Comparison of ENCODE assay signal across 11 cellular contexts in the genomic region with DNA sequence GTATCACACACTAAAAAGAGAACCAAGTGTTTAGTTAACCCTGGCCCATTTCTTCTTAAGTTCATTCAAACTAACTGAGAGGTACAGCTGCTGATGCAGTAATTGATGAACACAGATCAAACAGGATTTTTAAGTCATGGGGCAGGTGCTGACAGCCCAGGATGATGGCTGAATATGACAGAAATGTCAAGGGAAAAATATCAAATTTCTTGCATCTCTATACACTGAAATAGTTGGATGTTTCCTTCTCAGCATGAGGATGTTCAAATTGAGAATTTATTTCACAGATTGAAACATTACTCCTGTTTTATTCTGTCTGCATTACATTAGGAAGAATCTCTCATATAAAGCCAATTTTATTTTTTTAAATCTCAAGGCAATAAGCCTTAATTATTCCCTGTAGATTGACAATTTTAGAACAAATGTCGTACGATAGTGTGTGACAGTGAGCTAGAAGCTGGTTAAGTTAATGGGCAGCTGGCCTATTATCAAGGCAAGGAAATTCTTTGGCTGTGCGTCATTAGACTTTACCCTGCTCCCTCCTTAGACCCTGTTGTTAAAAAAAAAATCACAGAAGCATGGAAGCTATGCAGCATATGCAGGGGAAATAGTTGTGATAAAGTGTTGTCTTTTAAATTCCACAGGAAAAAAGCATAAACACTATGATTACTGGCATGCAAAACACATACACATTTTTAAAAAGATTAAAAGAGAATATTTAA.
DNase-seq lines count a peak whose midpoint lies in the region; ATAC-seq, FAIRE-seq and TF ChIP-seq lines count a peak whose summit lies in the region.
"Had no signal": no experiment of that assay in that cellular context is flagged by ENCODE, and none has a peak within 500 bp of the region (broad histone marks: within the 10 kb centered on the region; RNA-seq: fewer than 3 reads in every experiment).

No MANE protein-coding gene starts in this region.

- peak; percentile 50 for DNase-seq in NCI-H2107 treated with DMSO at 0.1 percent for 48 hours (lab: John Stamatoyannopoulos, UW; ENCODE audit: unreplicated experiment)
- DNase-seq in NCI-H2107 (lab: John Stamatoyannopoulos, UW): no peak
- DNase-seq in RKO (ENCODE audit: low spot score): peak; percentile 16
- no peak for DNase-seq in left cardiac atrium
- peak; percentile 74 for DNase-seq in small intestine
- DNase-seq in RPMI8226: no peak
- DNase-seq in uterus: no peak
- no peak for DNase-seq in activated naive CD4-positive, alpha-beta T cell treated with anti-CD3 and anti-CD28 coated beads, Interleukin-2, amount 50 U/mL, for 16 hours
- DNase-seq: amygdala had no signal

- H3K36me3 ChIP-seq in small intestine (ENCODE audit: control insufficient read depth in 2 of 2, insufficient read depth in 2 of 2, low read length in 2 of 2) (no peaks in the 10 kb centered on the region), uterus (no peaks in the 10 kb centered on the region)
- H3K36me3 ChIP-seq: BLaER1 had no signal

- 6 to 29% (median 28%) methylated on average over 3 of the region's 3 CpGs for WGBS in small intestine, 3 donors

- peak; percentile 53 to 84 for ATAC-seq in left cardiac atrium

- TF ChIP-seq POLR2A in uterus (IDR thresholded peaks at IDR 0.05): no peak

- H3K4me1 ChIP-seq in small intestine (ENCODE audit: control insufficient read depth in 2 of 2, insufficient read depth in 1 of 2, low read depth in 1 of 2, low read length in 1 of 2) (no peaks in the 10 kb centered on the region), uterus (no peaks in the 10 kb centered on the region)
- H3K4me1 ChIP-seq: BLaER1 had no signal

- TF ChIP-seq CTCF in uterus (IDR thresholded peaks at IDR 0.05): no peak

- H3K9me3 ChIP-seq in small intestine (ENCODE audit: control insufficient read depth, low read depth) (no peaks in the 10 kb centered on the region), uterus (no peaks in the 10 kb centered on the region)

- H3K27me3 ChIP-seq in small intestine (ENCODE audit: control insufficient read depth in 2 of 2, insufficient read depth in 2 of 2, low read length in 2 of 2): no peaks in the 10 kb centered on the region
- H3K27me3 ChIP-seq in uterus: no peaks in the 10 kb centered on the region
- H3K27me3 ChIP-seq: BLaER1 had no signal

- intact Hi-C loops in left cardiac atrium (cut with DNase I) (no loop called here), uterus (cut with DNase I; ENCODE audit: low total_unique reads) (no loop called here)

- peak; percentile 10 for FAIRE-seq in small intestine (lab: Jason Lieb, UNC)
- FAIRE-seq: GM19239 had no signal

- no peak overlapping the region for H3K27ac ChIP-seq in small intestine (ENCODE audit: low read depth in 1 of 2, low read length in 1 of 2)
- no peak overlapping the region for H3K27ac ChIP-seq in uterus
- H3K27ac ChIP-seq: BLaER1 had no signal

- H3K4me3 ChIP-seq in small intestine (ENCODE audit: low read depth in 1 of 2, low read length in 2 of 2) (no peak overlapping the region), uterus (no peak overlapping the region)
- H3K4me3 ChIP-seq: BLaER1 had no signal

Comparison
In these comparisons a context has a peak if more than half of its experiments do, and no peak if none do; other contexts are left out.
1. DNase-seq: peak in NCI-H2107 treated with DMSO at 0.1 percent for 48 hours (single experiment), RKO (single experiment) and small intestine (single experiment); none in NCI-H2107 (single experiment), left cardiac atrium (single experiment), RPMI8226 (single experiment), uterus (0 of 2) and activated naive CD4-positive, alpha-beta T cell treated with anti-CD3 and anti-CD28 coated beads, Interleukin-2, amount 50 U/mL, for 16 hours (single experiment).